In the genomic region with DNA sequence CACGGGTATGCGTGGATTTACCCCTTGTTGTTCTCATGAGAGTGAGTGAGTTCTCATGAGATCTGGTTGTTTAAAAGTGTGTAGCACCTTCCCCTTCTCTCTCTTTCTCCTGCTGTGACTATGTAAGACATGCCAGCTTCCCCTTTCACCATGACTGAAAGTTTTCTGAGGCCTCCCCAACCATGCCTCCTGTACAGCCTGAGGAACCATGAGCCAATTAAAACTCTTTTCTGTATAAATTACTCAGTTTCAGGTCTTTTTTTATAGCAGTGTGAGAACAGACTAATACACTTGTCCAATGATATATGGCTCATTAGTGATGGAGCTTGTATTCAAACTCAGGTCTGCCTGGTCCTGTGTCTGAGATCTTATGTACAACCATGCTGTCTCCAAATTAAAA, we compare ENCODE assay signal across 14 cellular contexts. TPM values are rescaled to one million over a fixed set of nuclear protein-coding genes. Genes with fewer than 3 reads are reported as not detected.
A peak's percentile ranks its signal among the peaks of the same experiment; 100 is the strongest.
DNase-seq lines count a peak whose midpoint lies in the region; ATAC-seq and TF ChIP-seq lines count a peak whose summit lies in the region.
"Had no signal": no experiment of that assay in that cellular context is flagged by ENCODE, and none has a peak within 500 bp of the region (broad histone marks: within the 10 kb centered on the region; RNA-seq: fewer than 3 reads in every experiment).

No MANE protein-coding gene starts in this region.

- in situ Hi-C loops in KBM-7 (cut with MboI; ENCODE audit: low pct_unique_long_range_greater_than_20kb, low sequenced_read_pairs), result no loop called here

- H3K27me3 ChIP-seq in mesenchymal stem cell (ENCODE audit: control insufficient read depth in 1 of 2, insufficient read depth in 1 of 2, low read length in 2 of 2), result no peaks in the 10 kb centered on the region
- no peaks in the 10 kb centered on the region for H3K27me3 ChIP-seq in MG63
- no peaks in the 10 kb centered on the region for H3K27me3 ChIP-seq in trophoblast cell (ENCODE audit: insufficient read depth, low read length)
- H3K27me3 ChIP-seq: adrenal gland, hepatocyte had no signal

- no peak overlapping the region for H4K12ac ChIP-seq in trophoblast cell (ENCODE audit: low read depth, low read length)

- H3K4me1 ChIP-seq in mesenchymal stem cell (ENCODE audit: control insufficient read depth, insufficient read depth, low read depth, low read length), result no peaks in the 10 kb centered on the region
- no peaks in the 10 kb centered on the region for H3K4me1 ChIP-seq in trophoblast cell (ENCODE audit: control insufficient read depth in 1 of 2, insufficient read depth in 2 of 2, low read length in 2 of 2)
- H3K4me1 ChIP-seq: adrenal gland, prostate gland had no signal

- H2AFZ ChIP-seq in mesenchymal stem cell (ENCODE audit: low read depth, low read length) (no peak overlapping the region), trophoblast cell (ENCODE audit: insufficient read depth, low read length, poor library complexity) (no peak overlapping the region)
- H2AFZ ChIP-seq: hepatocyte had no signal

- H3K79me1 ChIP-seq in mesenchymal stem cell (replicated peaks; ENCODE audit: low read length, poor library complexity, severe bottlenecking), result no peaks in the 10 kb centered on the region
- H3K79me1 ChIP-seq in trophoblast cell (ENCODE audit: low read length), result no peaks in the 10 kb centered on the region

- no peaks in the 10 kb centered on the region for H3K79me2 ChIP-seq in trophoblast cell (ENCODE audit: control insufficient read depth, insufficient read depth, low read length, poor library complexity)
- H3K79me2 ChIP-seq: hepatocyte had no signal

- ATAC-seq in GM19452 (IDR thresholded peaks at IDR 0.05; ENCODE audit: unreplicated experiment) (peak; percentile 98), HG02938 (IDR thresholded peaks at IDR 0.05; ENCODE audit: unreplicated experiment) (peak; percentile 94)

- H3K4me2 ChIP-seq in mesenchymal stem cell (ENCODE audit: low read length, poor library complexity, severe bottlenecking) (no peak overlapping the region), trophoblast cell (ENCODE audit: low read length) (no peak overlapping the region)
- H3K4me2 ChIP-seq: hepatocyte had no signal

- H3K4ac ChIP-seq in mesenchymal stem cell (ENCODE audit: low read depth in 1 of 2, low read length in 2 of 2) (no peak overlapping the region), trophoblast cell (ENCODE audit: low read depth, low read length) (no peak overlapping the region)

- H3K18ac ChIP-seq in mesenchymal stem cell (ENCODE audit: low read depth in 1 of 2, low read length in 2 of 2) (no peak overlapping the region), trophoblast cell (ENCODE audit: low read length) (no peak overlapping the region)

- DNase-seq in GM12864 (ENCODE audit: low read depth) (peak; percentile 53), KBM-7 (peak; percentile 72), mesenchymal stem cell (no peak), MG63 (no peak), trophoblast cell (no peak), NCI-H1105 (lab: John Stamatoyannopoulos, UW) (no peak)
- DNase-seq: activated CD4-positive, alpha-beta T cell treated with anti-CD3 and anti-CD28 coated beads, Interleukin-2, amount 50 U/mL, for 1 hour; adrenal gland; DND-41 had no signal

- H4K8ac ChIP-seq in mesenchymal stem cell (ENCODE audit: low read length), result no peak overlapping the region
- H4K8ac ChIP-seq in trophoblast cell (ENCODE audit: low read depth, low read length), result no peak overlapping the region

- no CpG with 5 or more reads among the region's 2 CpGs for WGBS in mesenchymal stem cell
- no CpG with 5 or more reads among the region's 2 CpGs for WGBS in trophoblast cell (ENCODE audit: extremely low coverage, insufficient coverage, insufficient read length)

- H3K27ac ChIP-seq in mesenchymal stem cell (ENCODE audit: low read length, poor library complexity, severe bottlenecking) (no peak overlapping the region), trophoblast cell (ENCODE audit: low read depth, low read length) (no peak overlapping the region)
- H3K27ac ChIP-seq: adrenal gland, hepatocyte, prostate gland, thoracic aorta had no signal

- H3K9ac ChIP-seq in mesenchymal stem cell (ENCODE audit: low read length), result no peak overlapping the region
- H3K9ac ChIP-seq in trophoblast cell (ENCODE audit: low read length), result no peak overlapping the region

- TF ChIP-seq CTCF in GM12864 (IDR thresholded peaks at IDR 0.05; ENCODE audit: low read depth, low read length, missing control alignments), result no peak

- H2BK5ac ChIP-seq in mesenchymal stem cell (ENCODE audit: low read depth, low read length, poor library complexity, severe bottlenecking) (no peak overlapping the region), trophoblast cell (ENCODE audit: low read depth, low read length, poor library complexity) (no peak overlapping the region)

- H3K36me3 ChIP-seq in mesenchymal stem cell (ENCODE audit: control insufficient read depth in 1 of 2, insufficient read depth in 2 of 2, low read depth in 1 of 2, low read length in 2 of 2) (no peaks in the 10 kb centered on the region), MG63 (no peaks in the 10 kb centered on the region), trophoblast cell (ENCODE audit: control insufficient read depth in 1 of 2, insufficient read depth in 2 of 2, low read length in 2 of 2) (no peaks in the 10 kb centered on the region)
- H3K36me3 ChIP-seq: adrenal gland, prostate gland, thoracic aorta had no signal

- H3K4me3 ChIP-seq in GM12864 (ENCODE audit: low read depth, low read length), result no peak overlapping the region
- H3K4me3 ChIP-seq in mesenchymal stem cell (ENCODE audit: insufficient read depth in 1 of 2, low read depth in 1 of 2, low read length in 2 of 2), result no peak overlapping the region
- no peak overlapping the region for H3K4me3 ChIP-seq in MG63
- H3K4me3 ChIP-seq in trophoblast cell (ENCODE audit: low read depth, low read length), result no peak overlapping the region
- H3K4me3 ChIP-seq: adrenal gland, hepatocyte, prostate gland, thoracic aorta had no signal

- no peak overlapping the region for H2BK15ac ChIP-seq in mesenchymal stem cell (ENCODE audit: low read depth, poor library complexity, severe bottlenecking)

- no peak overlapping the region for H3K23ac ChIP-seq in mesenchymal stem cell (ENCODE audit: low read length in 2 of 2)
- H3K23ac ChIP-seq in trophoblast cell (ENCODE audit: low read length), result no peak overlapping the region

- no peak overlapping the region for H2BK120ac ChIP-seq in mesenchymal stem cell (ENCODE audit: low read depth, low read length)
- no peak overlapping the region for H2BK120ac ChIP-seq in trophoblast cell (ENCODE audit: insufficient read depth, low read length, poor library complexity)

- H3K9me3 ChIP-seq in mesenchymal stem cell (ENCODE audit: control insufficient read depth, low read length) (no peaks in the 10 kb centered on the region), MG63 (no peaks in the 10 kb centered on the region), trophoblast cell (ENCODE audit: insufficient read depth, low read depth, low read length) (no peaks in the 10 kb centered on the region)
- H3K9me3 ChIP-seq: adrenal gland, prostate gland, thoracic aorta had no signal

- H2BK12ac ChIP-seq in mesenchymal stem cell (ENCODE audit: low read length in 2 of 2) (no peak overlapping the region), trophoblast cell (ENCODE audit: low read length) (no peak overlapping the region)

- H2AK5ac ChIP-seq in mesenchymal stem cell (ENCODE audit: low read length, severe bottlenecking), result no peak overlapping the region
- H2AK5ac ChIP-seq in trophoblast cell (ENCODE audit: low read length), result no peak overlapping the region

- H4K91ac ChIP-seq in mesenchymal stem cell (ENCODE audit: low read length) (no peak overlapping the region), trophoblast cell (ENCODE audit: low read depth, low read length) (no peak overlapping the region)

- H3K14ac ChIP-seq in mesenchymal stem cell (ENCODE audit: low read length in 2 of 2), result no peak overlapping the region
- no peak overlapping the region for H3K14ac ChIP-seq in trophoblast cell (ENCODE audit: low read length)

RNA-seq across cellular contexts. Expression of a gene that starts 28.5 kb away (rescaled TPM):
- 0.04 TPM for polyA plus RNA-seq in mesenchymal stem cell (2013, experiment 1 of 2)
- polyA plus RNA-seq in mesenchymal stem cell (2013, experiment 2 of 2), result 0.10 TPM
- total RNA-seq in MG63 (2014; rRNA removed; shearing (Covaris generic); ENCODE audit: low replicate concordance), result 1.7 TPM in 1 of 2 replicates, not detected in the other
- polyA plus RNA-seq in trophoblast cell (2013), result not detected in 2 replicates
- total RNA-seq: adrenal gland, hepatocyte had no signal
- polyA plus RNA-seq: hepatocyte had no signal

RNA-seq across cellular contexts. Expression of a gene that starts 59.9 kb away (rescaled TPM):
- 0.39 TPM for polyA plus RNA-seq in mesenchymal stem cell (2013, experiment 1 of 2)
- 0.52 TPM for polyA plus RNA-seq in mesenchymal stem cell (2013, experiment 2 of 2)
- not detected in 2 replicates for total RNA-seq in MG63 (2014; rRNA removed; shearing (Covaris generic); ENCODE audit: low replicate concordance)
- 0.42 and 0.89 TPM in 2 replicates for polyA plus RNA-seq in trophoblast cell (2013)

Comparison
In these comparisons a context has a peak if more than half of its experiments do, and no peak if none do; other contexts are left out.
1. DNase-seq: peak in GM12864 (single experiment) and KBM-7 (single experiment); none in mesenchymal stem cell (single experiment), MG63 (single experiment), trophoblast cell (0 of 2) and NCI-H1105 (single experiment).